ENCODE assay signal across 9 cellular contexts in genomic region chr6:134435814-134436280, GRCh38.
A peak's percentile ranks its signal among the peaks of the same experiment; 100 is the strongest.
DNase-seq lines count a peak whose midpoint lies in the region; ATAC-seq, FAIRE-seq and TF ChIP-seq lines count a peak whose summit lies in the region.
"Had no signal": no experiment of that assay in that cellular context is flagged by ENCODE, and none has a peak within 500 bp of the region (broad histone marks: within the 10 kb centered on the region; RNA-seq: fewer than 3 reads in every experiment).

No MANE protein-coding gene starts in this region.

- no peak for DNase-seq in natural killer cell treated with Interleukin-12 subunit alpha and Interleukin-12 subunit beta and Interleukin-15 and Interleukin-18, amount 100 ng/mL, for 72 hours (ENCODE audit: low spot score)
- no peak for DNase-seq in natural killer cell
- DNase-seq in T-cell, result no peak
- DNase-seq in NCI-H2081 treated with DMSO at 0.1 percent for 48 hours (lab: John Stamatoyannopoulos, UW), result no peak
- no peak for DNase-seq in D721Med (ENCODE audit: insufficient read length, low spot score)
- no peak for DNase-seq in GM12891 (ENCODE audit: insufficient read length, low spot score)
- DNase-seq: NCI-H2171 had no signal

- TF ChIP-seq CTCF in natural killer cell (IDR thresholded peaks at IDR 0.05), result no peak
- TF ChIP-seq CTCF in D721Med (IDR thresholded peaks at IDR 0.05; ENCODE audit: insufficient read depth, missing control alignments), result no peak

- no peaks in the 10 kb centered on the region for H3K9me3 ChIP-seq in iPS-15b (ENCODE audit: control insufficient read depth, insufficient read depth, low read length)

- intact Hi-C loops in natural killer cell (cut with micrococcal nuclease), result no loop called here

- FAIRE-seq in D721Med (lab: Jason Lieb, UNC) (no peak), GM12891 (lab: Jason Lieb, UNC) (no peak)

- no peaks in the 10 kb centered on the region for H3K27me3 ChIP-seq in iPS-15b (ENCODE audit: control insufficient read depth, insufficient read depth, low read length)

- H3K36me3 ChIP-seq in iPS-15b (ENCODE audit: control insufficient read depth, insufficient read depth, low read length), result no peaks in the 10 kb centered on the region

- peak in 1 of 2 donors; percentile 38 for ATAC-seq in natural killer cell treated with Interleukin-12 subunit alpha and Interleukin-12 subunit beta and Interleukin-15 and Interleukin-18, amount 100 ng/mL, for 72 hours
- ATAC-seq in natural killer cell, result no peak
- peak in 2 of 4 experiments; percentile 10 to 24 for ATAC-seq in T-cell (replicated peaks in 1 of 4)
- ATAC-seq in GM21576 (IDR thresholded peaks at IDR 0.05; ENCODE audit: unreplicated experiment), result no peak

- peaks cover 2% of the 10 kb centered on the region for H3K4me1 ChIP-seq in iPS-15b (ENCODE audit: control insufficient read depth, insufficient read depth, low read length)

- no peak for TF ChIP-seq POLR2A in GM12891 (IDR thresholded peaks at IDR 0.05; ENCODE audit: low read depth, low read length)

- no peaks in the 10 kb centered on the region for H3K9me3 Mint-ChIP-seq in natural killer cell treated with Interleukin-12 subunit alpha and Interleukin-12 subunit beta and Interleukin-15 and Interleukin-18, amount 100 ng/mL, for 72 hours
- H3K9me3 Mint-ChIP-seq in natural killer cell, result no peaks in the 10 kb centered on the region
- no peaks in the 10 kb centered on the region for H3K9me3 Mint-ChIP-seq in T-cell

- peak overlapping the region; percentile 10 for H3K9ac ChIP-seq in iPS-15b (ENCODE audit: low read depth, low read length)

- POLR2A ChIA-PET in T-cell (lab: Charles Lee), result no interaction called here

- H3K4me1 Mint-ChIP-seq in natural killer cell treated with Interleukin-12 subunit alpha and Interleukin-12 subunit beta and Interleukin-15 and Interleukin-18, amount 100 ng/mL, for 72 hours (ENCODE audit: low read depth in 2 of 2), result peaks cover 10 to 25% of the 10 kb centered on the region in 2 donors
- H3K4me1 Mint-ChIP-seq in natural killer cell, result no peaks in the 10 kb centered on the region
- peaks cover 24 to 32% (median 32%) of the 10 kb centered on the region in 3 donors for H3K4me1 Mint-ChIP-seq in T-cell

- peak overlapping the region; percentile 72 for H3K4me3 Mint-ChIP-seq in natural killer cell treated with Interleukin-12 subunit alpha and Interleukin-12 subunit beta and Interleukin-15 and Interleukin-18, amount 100 ng/mL, for 72 hours
- H3K4me3 Mint-ChIP-seq in natural killer cell, result no peak overlapping the region
- H3K4me3 Mint-ChIP-seq in T-cell, result peak overlapping the region; percentile 36 to 72 (median 64)

- H3K4me3 ChIP-seq in iPS-15b (ENCODE audit: low read depth, low read length), result no peak overlapping the region

- H3K36me3 Mint-ChIP-seq in natural killer cell treated with Interleukin-12 subunit alpha and Interleukin-12 subunit beta and Interleukin-15 and Interleukin-18, amount 100 ng/mL, for 72 hours, result no peaks in the 10 kb centered on the region
- no peaks in the 10 kb centered on the region for H3K36me3 Mint-ChIP-seq in natural killer cell
- H3K36me3 Mint-ChIP-seq in T-cell, result no peaks in the 10 kb centered on the region

- CTCF ChIA-PET in T-cell (lab: Charles Lee), result interaction anchor here in 1 of 2 donors (1.0 kb wide), 1 partner anchor 152 kb away, joined by 3 read pairs; no protein-coding TSS in a partner anchor

- peaks cover 5 to 6% of the 10 kb centered on the region in 2 donors for H3K27me3 Mint-ChIP-seq in natural killer cell treated with Interleukin-12 subunit alpha and Interleukin-12 subunit beta and Interleukin-15 and Interleukin-18, amount 100 ng/mL, for 72 hours
- no peaks in the 10 kb centered on the region for H3K27me3 Mint-ChIP-seq in natural killer cell (ENCODE audit: low read depth in 2 of 2)
- no peaks in the 10 kb centered on the region for H3K27me3 Mint-ChIP-seq in T-cell

- peak overlapping the region; percentile 75 to 78 for H3K27ac Mint-ChIP-seq in natural killer cell treated with Interleukin-12 subunit alpha and Interleukin-12 subunit beta and Interleukin-15 and Interleukin-18, amount 100 ng/mL, for 72 hours
- H3K27ac Mint-ChIP-seq in natural killer cell, result no peak overlapping the region
- H3K27ac Mint-ChIP-seq in T-cell, result peak overlapping the region; percentile 86 to 92

TF ChIP-seq in GM12891, 5 proteins besides CTCF, POLR2A, EP300 and RAD21:
- TF ChIP-seq POLR2AphosphoS5 (IDR thresholded peaks at IDR 0.05; ENCODE audit: low read depth, low read length), result no peak
- TF ChIP-seq POU2F2 (IDR thresholded peaks at IDR 0.05; ENCODE audit: low read depth, low read length), result no peak
- no peak for TF ChIP-seq PAX5 (IDR thresholded peaks at IDR 0.05; ENCODE audit: insufficient read depth, low read length, severe bottlenecking)
- TF ChIP-seq TAF1 (IDR thresholded peaks at IDR 0.05; ENCODE audit: low read depth, low read length), result no peak
- no peak for TF ChIP-seq SPI1 (IDR thresholded peaks at IDR 0.05; ENCODE audit: low read depth, low read length)

Comparison
In these comparisons a context has a peak if more than half of its experiments do, and no peak if none do; other contexts are left out.
1. H3K27ac Mint-ChIP-seq: peak in natural killer cell treated with Interleukin-12 subunit alpha and Interleukin-12 subunit beta and Interleukin-15 and Interleukin-18, amount 100 ng/mL, for 72 hours (2 of 2) and T-cell (2 of 2); none in natural killer cell (0 of 2).